Comparison of ENCODE assay signal across 21 cellular contexts in the genomic region with DNA sequence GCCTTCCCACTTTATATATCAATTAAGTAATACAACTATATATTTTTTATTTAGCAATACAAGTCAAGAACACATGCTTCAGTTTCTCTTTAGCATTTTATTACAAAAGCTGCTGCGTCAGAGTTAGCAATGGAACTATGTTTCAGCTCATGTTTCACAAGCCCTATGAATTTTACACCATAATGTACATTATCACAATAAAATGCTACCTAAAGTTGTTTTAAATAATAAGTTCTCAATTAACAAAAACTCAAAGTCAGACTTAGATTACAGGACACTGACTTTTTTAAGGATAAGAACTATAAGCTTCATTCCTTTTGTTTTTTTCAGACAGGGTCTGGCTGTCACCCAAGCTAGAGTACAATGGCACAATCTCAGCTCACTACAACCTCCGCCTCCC. TPM values are rescaled to one million over a fixed set of nuclear protein-coding genes. Genes with fewer than 3 reads are reported as not detected.
A peak's percentile ranks its signal among the peaks of the same experiment; 100 is the strongest.
DNase-seq lines count a peak whose midpoint lies in the region; ATAC-seq and TF ChIP-seq lines count a peak whose summit lies in the region.
"Had no signal": no experiment of that assay in that cellular context is flagged by ENCODE, and none has a peak within 500 bp of the region (broad histone marks: within the 10 kb centered on the region; RNA-seq: fewer than 3 reads in every experiment).

No MANE protein-coding gene starts in this region.

- H3K27ac Mint-ChIP-seq in activated naive CD8-positive, alpha-beta T cell treated with anti-CD3 and anti-CD28 coated beads for 36 hours = peak overlapping the region; percentile 46
- no peak overlapping the region for H3K27ac Mint-ChIP-seq in activated naive CD8-positive, alpha-beta T cell treated with anti-CD3 and anti-CD28 coated beads, Interleukin-2, amount 50 U/mL, for 24 hours
- H3K27ac Mint-ChIP-seq: CD4-positive, alpha-beta T cell had no signal

- H3K9me3 ChIP-seq in SK-N-MC (ENCODE audit: low read depth, low read length) = no peaks in the 10 kb centered on the region
- H3K9me3 ChIP-seq: SJSA1 had no signal

- no peak for DNase-seq in activated naive CD8-positive, alpha-beta T cell treated with anti-CD3 and anti-CD28 coated beads for 36 hours
- DNase-seq in activated naive CD8-positive, alpha-beta T cell treated with anti-CD3 and anti-CD28 coated beads, Interleukin-2, amount 50 U/mL, for 24 hours = no peak
- DNase-seq in SK-N-MC (ENCODE audit: low read depth, low spot score) (no peak), fibroblast of pulmonary artery (ENCODE audit: low read depth) (peak; percentile 17), SKM-1 treated with dmso at 0.1 percent for 144 hours (lab: John Stamatoyannopoulos, UW; ENCODE audit: unreplicated experiment) (no peak)
- DNase-seq: CD4-positive, alpha-beta T cell; COR-L47; KBM-7; NCI-H1417; NCI-H1694; NCI-H2029 treated with DMSO at 0.1 percent for 48 hours; NCI-H2227 treated with DMSO at 0.1 percent for 48 hours; NCI-H69; Right ventricle myocardium superior; RPMI8226 had no signal

- peaks cover 7% of the 10 kb centered on the region for H3K4me1 Mint-ChIP-seq in activated naive CD8-positive, alpha-beta T cell treated with anti-CD3 and anti-CD28 coated beads for 36 hours
- H3K4me1 Mint-ChIP-seq in activated naive CD8-positive, alpha-beta T cell treated with anti-CD3 and anti-CD28 coated beads, Interleukin-2, amount 50 U/mL, for 24 hours = no peaks in the 10 kb centered on the region

- peak overlapping the region; percentile 84 for H3K27ac ChIP-seq in SK-N-MC
- H3K27ac ChIP-seq: BLaER1 treated with 17β-estradiol and CSF1 and Interleukin-3, amounts not matched to agents 10 nM and 100 nM; SJSA1 had no signal

- no peak for TF ChIP-seq CTCF in fibroblast of pulmonary artery (IDR thresholded peaks at IDR 0.05; ENCODE audit: low read length, missing control alignments)

- H3K4me3 ChIP-seq in SK-N-MC (no peak overlapping the region), fibroblast of pulmonary artery (replicated peaks; ENCODE audit: low read depth, low read length) (no peak overlapping the region)
- H3K4me3 ChIP-seq: BLaER1 treated with 17β-estradiol and CSF1 and Interleukin-3, amounts not matched to agents 10 nM and 100 nM; GM12878; SJSA1 had no signal

- no peak overlapping the region for H3K4me3 Mint-ChIP-seq in activated naive CD8-positive, alpha-beta T cell treated with anti-CD3 and anti-CD28 coated beads for 36 hours
- no peak overlapping the region for H3K4me3 Mint-ChIP-seq in activated naive CD8-positive, alpha-beta T cell treated with anti-CD3 and anti-CD28 coated beads, Interleukin-2, amount 50 U/mL, for 24 hours
- H3K4me3 Mint-ChIP-seq: CD4-positive, alpha-beta T cell had no signal

- no peaks in the 10 kb centered on the region for H3K9me3 Mint-ChIP-seq in activated naive CD8-positive, alpha-beta T cell treated with anti-CD3 and anti-CD28 coated beads for 36 hours
- H3K9me3 Mint-ChIP-seq in activated naive CD8-positive, alpha-beta T cell treated with anti-CD3 and anti-CD28 coated beads, Interleukin-2, amount 50 U/mL, for 24 hours = no peaks in the 10 kb centered on the region
- H3K9me3 Mint-ChIP-seq: CD4-positive, alpha-beta T cell had no signal

- H3K27me3 Mint-ChIP-seq in activated naive CD8-positive, alpha-beta T cell treated with anti-CD3 and anti-CD28 coated beads for 36 hours = no peaks in the 10 kb centered on the region
- no peaks in the 10 kb centered on the region for H3K27me3 Mint-ChIP-seq in activated naive CD8-positive, alpha-beta T cell treated with anti-CD3 and anti-CD28 coated beads, Interleukin-2, amount 50 U/mL, for 24 hours
- H3K27me3 Mint-ChIP-seq: CD4-positive, alpha-beta T cell had no signal

- H3K36me3 Mint-ChIP-seq in activated naive CD8-positive, alpha-beta T cell treated with anti-CD3 and anti-CD28 coated beads for 36 hours = peaks cover 46% of the 10 kb centered on the region
- H3K36me3 Mint-ChIP-seq in activated naive CD8-positive, alpha-beta T cell treated with anti-CD3 and anti-CD28 coated beads, Interleukin-2, amount 50 U/mL, for 24 hours (ENCODE audit: low read depth) = peaks cover 74% of the 10 kb centered on the region

- peaks cover 93% of the 10 kb centered on the region for H3K36me3 ChIP-seq in SK-N-MC (ENCODE audit: insufficient read depth, low read length)

- no peak for ATAC-seq in activated naive CD8-positive, alpha-beta T cell treated with anti-CD3 and anti-CD28 coated beads, Interleukin-2, amount 50 U/mL, for 24 hours
- no peak for ATAC-seq in activated CD4-positive, CD25-positive, alpha-beta regulatory T cell treated with anti-CD3 and anti-CD28 coated beads, Interleukin-2, amount 50 U/mL, for 24 hours
- no peak for ATAC-seq in GM21717 (IDR thresholded peaks at IDR 0.05; ENCODE audit: unreplicated experiment)
- ATAC-seq: GM12878, HepG2 had no signal

- peak overlapping the region; percentile 9 for H3K9ac ChIP-seq in SK-N-MC (ENCODE audit: insufficient read length)
- H3K9ac ChIP-seq: BLaER1 treated with 17β-estradiol and CSF1 and Interleukin-3, amounts not matched to agents 10 nM and 100 nM had no signal

RNA-seq across cellular contexts. Expression of gene EZH2, which starts 52.3 kb away (rescaled TPM):
- total RNA-seq in activated naive CD8-positive, alpha-beta T cell treated with anti-CD3 and anti-CD28 coated beads for 36 hours = 100 to 1,000 TPM; 109 to 111 TPM
